Comparison of ENCODE assay signal across 10 cellular contexts in genomic region chr2:54386993-54387590, GRCh38.
DNase-seq lines count a peak whose midpoint lies in the region; ATAC-seq, FAIRE-seq and TF ChIP-seq lines count a peak whose summit lies in the region.
"Had no signal": no experiment of that assay in that cellular context is flagged by ENCODE, and none has a peak within 500 bp of the region (broad histone marks: within the 10 kb centered on the region; RNA-seq: fewer than 3 reads in every experiment).

No MANE protein-coding gene starts in this region.

- TF ChIP-seq CTCF in uterus (IDR thresholded peaks at IDR 0.05): peak in 2 of 4 experiments; percentile 18 to 30
- TF ChIP-seq CTCF in D721Med (IDR thresholded peaks at IDR 0.05; ENCODE audit: insufficient read depth, missing control alignments): no peak

- H3K9ac ChIP-seq in mesenchymal stem cell (ENCODE audit: low read length): peak overlapping the region; percentile 37

- no peak overlapping the region for H3K23ac ChIP-seq in mesenchymal stem cell (ENCODE audit: low read length in 2 of 2)

- peak overlapping the region; percentile 64 for H4K8ac ChIP-seq in mesenchymal stem cell (ENCODE audit: low read length)

- no peak overlapping the region for H3K4me3 ChIP-seq in mesenchymal stem cell (ENCODE audit: insufficient read depth in 1 of 2, low read depth in 1 of 2, low read length in 2 of 2)
- no peak overlapping the region for H3K4me3 ChIP-seq in uterus

- H3K4me2 ChIP-seq in mesenchymal stem cell (ENCODE audit: low read length, poor library complexity, severe bottlenecking): no peak overlapping the region

- no peak overlapping the region for H3K14ac ChIP-seq in mesenchymal stem cell (ENCODE audit: low read length in 2 of 2)

- H3K36me3 ChIP-seq in mesenchymal stem cell (ENCODE audit: control insufficient read depth in 1 of 2, insufficient read depth in 2 of 2, low read depth in 1 of 2, low read length in 2 of 2): no peaks in the 10 kb centered on the region
- H3K36me3 ChIP-seq in uterus: no peaks in the 10 kb centered on the region

- no peak overlapping the region for H2BK5ac ChIP-seq in mesenchymal stem cell (ENCODE audit: low read depth, low read length, poor library complexity, severe bottlenecking)

- no peak for FAIRE-seq in D721Med (lab: Jason Lieb, UNC)

- H3K9me3 ChIP-seq in mesenchymal stem cell (ENCODE audit: control insufficient read depth, low read length): no peaks in the 10 kb centered on the region
- H3K9me3 ChIP-seq in uterus: no peaks in the 10 kb centered on the region

- H3K4ac ChIP-seq in mesenchymal stem cell (ENCODE audit: low read depth in 1 of 2, low read length in 2 of 2): no peak overlapping the region

- no peak overlapping the region for H2BK15ac ChIP-seq in mesenchymal stem cell (ENCODE audit: low read depth, poor library complexity, severe bottlenecking)

- H2BK12ac ChIP-seq in mesenchymal stem cell (ENCODE audit: low read length in 2 of 2): no peak overlapping the region

- ATAC-seq in HG02759 (IDR thresholded peaks at IDR 0.05; ENCODE audit: unreplicated experiment): peak; percentile 71

- H3K4me1 ChIP-seq in mesenchymal stem cell (ENCODE audit: control insufficient read depth, insufficient read depth, low read depth, low read length): peaks cover 9% of the 10 kb centered on the region
- no peaks in the 10 kb centered on the region for H3K4me1 ChIP-seq in uterus

- TF ChIP-seq POLR2A in uterus (IDR thresholded peaks at IDR 0.05): no peak

- H3K27ac ChIP-seq in mesenchymal stem cell (ENCODE audit: low read length, poor library complexity, severe bottlenecking) (peak overlapping the region; percentile 34), uterus (peak overlapping the region; percentile 23 to 62)

- no peak overlapping the region for H2AFZ ChIP-seq in mesenchymal stem cell (ENCODE audit: low read depth, low read length)

- H4K91ac ChIP-seq in mesenchymal stem cell (ENCODE audit: low read length): no peak overlapping the region

- H3K27me3 ChIP-seq in mesenchymal stem cell (ENCODE audit: control insufficient read depth in 1 of 2, insufficient read depth in 1 of 2, low read length in 2 of 2): no peaks in the 10 kb centered on the region
- H3K27me3 ChIP-seq in uterus: no peaks in the 10 kb centered on the region

- DNase-seq in dermis microvascular lymphatic vessel endothelial cell (ENCODE audit: low read depth in 2 of 2) (peak; percentile 91 to 97), mesenchymal stem cell (no peak), uterus (peak; percentile 70), SIG-M5 (lab: John Stamatoyannopoulos, UW) (no peak), D721Med (ENCODE audit: insufficient read length, low spot score) (no peak)
- no peak for DNase-seq in activated CD4-positive, alpha-beta T cell treated with anti-CD3 and anti-CD28 coated beads for 4 hours
- DNase-seq: activated CD8-positive, alpha-beta memory T cell treated with anti-CD3 and anti-CD28 coated beads for 24 hours; anterior cingulate cortex; NCI-H510A treated with DMSO at 0.1 percent for 48 hours had no signal

- WGBS in mesenchymal stem cell: 77% methylated on average over 3 of the region's 6 CpGs

- H3K79me1 ChIP-seq in mesenchymal stem cell (replicated peaks; ENCODE audit: low read length, poor library complexity, severe bottlenecking): no peaks in the 10 kb centered on the region

- no peak overlapping the region for H3K18ac ChIP-seq in mesenchymal stem cell (ENCODE audit: low read depth in 1 of 2, low read length in 2 of 2)

- no peak overlapping the region for H2BK120ac ChIP-seq in mesenchymal stem cell (ENCODE audit: low read depth, low read length)

- intact Hi-C loops in uterus (cut with DNase I; ENCODE audit: low total_unique reads): no loop called here

- peak overlapping the region; percentile 51 for H2AK5ac ChIP-seq in mesenchymal stem cell (ENCODE audit: low read length, severe bottlenecking)

Comparison
In these comparisons a context has a peak if more than half of its experiments do, and no peak if none do; other contexts are left out.
1. DNase-seq: peak in dermis microvascular lymphatic vessel endothelial cell (2 of 2) and uterus (2 of 2); none in mesenchymal stem cell (single experiment), SIG-M5 (single experiment), activated CD4-positive, alpha-beta T cell treated with anti-CD3 and anti-CD28 coated beads for 4 hours (0 of 2) and D721Med (single experiment).